29 cellular contexts compared by ENCODE assay signal in the genomic region with DNA sequence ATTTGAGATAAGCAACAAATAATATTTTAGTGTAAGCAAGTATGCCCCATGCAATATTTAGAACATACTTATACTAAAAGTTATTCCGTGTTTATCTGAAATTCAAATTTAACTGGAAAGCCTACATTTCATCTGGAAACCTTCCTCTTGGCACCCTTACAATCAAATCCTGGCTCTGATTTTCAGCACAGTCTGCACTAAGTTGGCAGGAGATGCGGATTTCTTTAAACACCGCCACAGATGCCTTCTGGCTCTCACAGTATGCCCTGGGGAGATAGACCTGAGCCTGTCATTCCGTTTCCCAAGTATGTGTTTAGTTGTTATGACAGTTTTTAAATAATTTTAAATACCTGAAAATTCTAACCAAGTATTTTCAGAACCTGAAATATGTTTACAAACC. TPM values are rescaled to one million over a fixed set of nuclear protein-coding genes. Genes with fewer than 3 reads are reported as not detected.
A peak's percentile ranks its signal among the peaks of the same experiment; 100 is the strongest.
DNase-seq lines count a peak whose midpoint lies in the region; ATAC-seq, FAIRE-seq and TF ChIP-seq lines count a peak whose summit lies in the region.
"Had no signal": no experiment of that assay in that cellular context is flagged by ENCODE, and none has a peak within 500 bp of the region (broad histone marks: within the 10 kb centered on the region; RNA-seq: fewer than 3 reads in every experiment).

No MANE protein-coding gene starts in this region.

- no peaks in the 10 kb centered on the region for H3K9me3 ChIP-seq in testis
- H3K9me3 ChIP-seq: pancreas, tibial nerve had no signal

- H3K4me1 ChIP-seq in testis (peaks cover 20% of the 10 kb centered on the region), foreskin keratinocyte (no peaks in the 10 kb centered on the region)

- no peak for FAIRE-seq in RCC 7860 (lab: Jason Lieb, UNC)
- FAIRE-seq: D721Med, endothelial cell of umbilical vein, H1, pancreas had no signal

- TF ChIP-seq POLR2A in testis (IDR thresholded peaks at IDR 0.05): no peak

- intact Hi-C loops in testis (cut with DNase I; ENCODE audit: low total_unique reads): loop anchor here (5.0 to 10.0 kb wide), 2 partner anchors 327 to 355 kb away; no protein-coding TSS in a partner anchor

- WGBS in testis, 2 donors: 56 to 61% methylated on average over 4 of the region's 4 CpGs

- H3K4me3 ChIP-seq in LNCaP clone FGC (ENCODE audit: low read depth, low read length): no peak overlapping the region
- no peak overlapping the region for H3K4me3 ChIP-seq in testis
- H3K4me3 ChIP-seq: pancreas, tibial nerve had no signal

- ATAC-seq in GM21360 (IDR thresholded peaks at IDR 0.05; ENCODE audit: unreplicated experiment): no peak
- no peak for ATAC-seq in foreskin keratinocyte
- ATAC-seq: activated T-cell treated with anti-CD3 and anti-CD28 coated beads, Interleukin-2, amount 50 U/mL, for 72 hours; left colon; Panc1; sciatic nerve had no signal

- H3K27me3 ChIP-seq in testis (no peaks in the 10 kb centered on the region), foreskin keratinocyte (peaks cover 75% of the 10 kb centered on the region)
- H3K27me3 ChIP-seq: pancreas had no signal

- H3K36me3 ChIP-seq in testis (ENCODE audit: low read depth, missing control alignments): no peaks in the 10 kb centered on the region
- H3K36me3 ChIP-seq: pancreas, tibial nerve had no signal

- H3K27ac ChIP-seq in testis: no peak overlapping the region
- no peak overlapping the region for H3K27ac ChIP-seq in foreskin keratinocyte
- H3K27ac ChIP-seq: tibial nerve had no signal

- peak; percentile 56 for DNase-seq in LNCaP clone FGC (ENCODE audit: low read depth)
- DNase-seq in NCI-H446 treated with DMSO at 0.1 percent for 48 hours (lab: John Stamatoyannopoulos, UW): peak; percentile 73
- peak; percentile 69 for DNase-seq in inferior parietal cortex (ENCODE audit: extremely low spot score)
- DNase-seq in testis: peak; percentile 52
- no peak for DNase-seq in RCC 7860 (ENCODE audit: low spot score)
- no peak for DNase-seq in foreskin keratinocyte
- DNase-seq: activated CD4-positive, alpha-beta T cell treated with anti-CD3 and anti-CD28 coated beads, Interleukin-2, amount 50 U/mL, for 48 hours; activated CD4-positive, CD25-positive, alpha-beta regulatory T cell treated with anti-CD3 and anti-CD28 coated beads, Interleukin-2, amount 50 U/mL, for 72 hours; activated naive CD4-positive, alpha-beta T cell; activated T-cell treated with anti-CD3 and anti-CD28 coated beads, Interleukin-2, amount 50 U/mL, for 72 hours; CD4-positive, alpha-beta T cell; immature natural killer cell; left colon; NCI-H1105; NCI-H2029 treated with DMSO at 0.1 percent for 48 hours; NCI-H345; NCI-H748 treated with DMSO at 0.1 percent for 48 hours; SHP77; stimulated activated CD8-positive, alpha-beta memory T cell treated with anti-CD3 and anti-CD28 coated beads, Interleukin-4, amount 100 ng/mL, for 48 hours; T-helper 2 cell had no signal

- TF ChIP-seq CTCF in LNCaP clone FGC (IDR thresholded peaks at IDR 0.05; ENCODE audit: control insufficient read depth, extremely low read depth, insufficient read depth) (no peak), testis (IDR thresholded peaks at IDR 0.05) (no peak), foreskin keratinocyte (conservative IDR thresholded peaks at IDR 0.05) (no peak)

RNA-seq across cellular contexts. Expression of gene MLPH, which starts 7.3 kb away (rescaled TPM):
- total RNA-seq in testis (1 to 10 TPM; 6.5 to 7.4 TPM), foreskin keratinocyte (0.63 and 0.65 TPM in 2 replicates)
- polyA plus RNA-seq in testis (ENCODE audit: insufficient read depth, low read depth, low replicate concordance) (5.5 TPM), foreskin keratinocyte (0.54 and 0.55 TPM in 2 replicates)
- total RNA-seq: endothelial cell of umbilical vein, neural crest cell had no signal
- polyA plus RNA-seq: endothelial cell of umbilical vein, immature natural killer cell had no signal

Comparison
In these comparisons a context has a peak if more than half of its experiments do, and no peak if none do; other contexts are left out.
1. DNase-seq: peak in LNCaP clone FGC (single experiment), NCI-H446 treated with DMSO at 0.1 percent for 48 hours (single experiment), inferior parietal cortex (single experiment) and testis (single experiment); none in RCC 7860 (single experiment) and foreskin keratinocyte (0 of 2).